Comparison of ENCODE assay signal across 1 cellular context in genomic region chr20:46683620-46683938, GRCh38.
TF ChIP-seq lines count a peak whose summit lies in the region.

No MANE protein-coding gene starts in this region.

TF ChIP-seq in GM12878, 131 proteins besides CTCF, POLR2A, EP300 and RAD21:
- TF ChIP-seq KDM1A (IDR thresholded peaks at IDR 0.05; ENCODE audit: borderline replicate concordance) (no peak), MEF2A (IDR thresholded peaks at IDR 0.05; ENCODE audit: insufficient read depth, low read depth, low read length) (no peak), IRF4 (IDR thresholded peaks at IDR 0.05; ENCODE audit: low read depth, low read length) (0 out of 2 replicates have a peak, but pooled peaks have one; percentile 15), KLF5 (IDR thresholded peaks at IDR 0.05; ENCODE audit: partially characterized antibody) (no peak), TCF7 (IDR thresholded peaks at IDR 0.05; ENCODE audit: borderline replicate concordance) (no peak), NFXL1 (IDR thresholded peaks at IDR 0.05; ENCODE audit: borderline replicate concordance) (no peak), SP1 (IDR thresholded peaks at IDR 0.05; ENCODE audit: low read depth, low read length) (no peak), BHLHE40 (IDR thresholded peaks at IDR 0.05; ENCODE audit: borderline replicate concordance in 1 of 2, low read depth in 2 of 2, low read length in 1 of 2) (no peak), CBX3 (IDR thresholded peaks at IDR 0.05; ENCODE audit: borderline replicate concordance, low read depth) (no peak), SUZ12 (IDR thresholded peaks at IDR 0.05; ENCODE audit: unreplicated experiment) (no peak), BACH1 (IDR thresholded peaks at IDR 0.05; ENCODE audit: borderline replicate concordance) (no peak), TBL1XR1 (IDR thresholded peaks at IDR 0.05; ENCODE audit: low read depth, low read length) (no peak)
- TF ChIP-seq, protein P1, sequence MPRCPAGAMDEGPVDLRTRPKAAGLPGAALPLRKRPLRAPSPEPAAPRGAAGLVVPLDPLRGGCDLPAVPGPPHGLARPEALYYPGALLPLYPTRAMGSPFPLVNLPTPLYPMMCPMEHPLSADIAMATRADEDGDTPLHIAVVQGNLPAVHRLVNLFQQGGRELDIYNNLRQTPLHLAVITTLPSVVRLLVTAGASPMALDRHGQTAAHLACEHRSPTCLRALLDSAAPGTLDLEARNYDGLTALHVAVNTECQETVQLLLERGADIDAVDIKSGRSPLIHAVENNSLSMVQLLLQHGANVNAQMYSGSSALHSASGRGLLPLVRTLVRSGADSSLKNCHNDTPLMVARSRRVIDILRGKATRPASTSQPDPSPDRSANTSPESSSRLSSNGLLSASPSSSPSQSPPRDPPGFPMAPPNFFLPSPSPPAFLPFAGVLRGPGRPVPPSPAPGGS (IDR thresholded peaks at IDR 0.05; ENCODE audit: borderline replicate concordance, insufficient read depth, low read depth, low read length, poor library complexity, severe bottlenecking), result peak; percentile 13
